In the genomic region with DNA sequence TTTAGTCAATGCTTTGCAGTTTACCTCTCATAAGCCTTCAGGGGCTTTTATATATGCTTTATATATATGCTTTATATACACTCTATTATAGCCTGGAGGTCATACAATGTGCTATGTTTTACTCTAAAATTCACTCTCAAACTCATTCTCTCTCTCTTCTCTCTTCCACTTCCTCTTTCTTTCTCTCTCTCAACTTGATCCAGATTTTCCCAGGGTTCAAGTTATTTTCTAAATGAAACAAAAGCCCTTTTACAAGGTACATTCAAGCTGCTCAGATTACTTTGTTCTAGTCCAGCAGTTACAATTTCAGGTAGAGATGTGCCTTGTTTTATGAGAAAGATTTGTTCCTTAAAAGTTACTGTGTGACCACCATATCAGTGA, we compare ENCODE assay signal across 36 cellular contexts.
"Had no signal": no experiment of that assay in that cellular context is flagged by ENCODE, and none has a peak within 500 bp of the region (broad histone marks: within the 10 kb centered on the region; RNA-seq: fewer than 3 reads in every experiment).

No MANE protein-coding gene starts in this region.

- H3K9me3 ChIP-seq: adrenal gland, body of pancreas, breast epithelium, MG63, Peyer's patch had no signal

- H3K36me3 Mint-ChIP-seq: activated CD8-positive, alpha-beta memory T cell treated with anti-CD3 and anti-CD28 coated beads, Interleukin-2, amount 10 ng/mL, durations not matched to agents 7 days and 5 days; activated naive CD4-positive, alpha-beta T cell treated with anti-CD3 and anti-CD28 coated beads, Interleukin-2, amount 50 U/mL, for 24 hours had no signal

- H3K4me1 ChIP-seq: adrenal gland, body of pancreas, breast epithelium, Peyer's patch had no signal

- H3K4me1 Mint-ChIP-seq: activated CD4-positive, alpha-beta memory T cell treated with anti-CD3 and anti-CD28 coated beads, Interleukin-2, amount 10 ng/mL, durations not matched to agents 7 days and 5 days; activated CD8-positive, alpha-beta memory T cell treated with anti-CD3 and anti-CD28 coated beads, Interleukin-2, amount 10 ng/mL, durations not matched to agents 7 days and 5 days; activated naive CD4-positive, alpha-beta T cell treated with anti-CD3 and anti-CD28 coated beads, Interleukin-2, amount 50 U/mL, for 24 hours had no signal

- DNase-seq: activated CD4-positive, alpha-beta memory T cell treated with anti-CD3 and anti-CD28 coated beads, Interleukin-2, amount 10 ng/mL, durations not matched to agents 7 days and 5 days; activated CD4-positive, alpha-beta T cell treated with anti-CD3 and anti-CD28 coated beads for 4 hours; activated CD8-positive, alpha-beta memory T cell treated with anti-CD3 and anti-CD28 coated beads for 24 hours; activated CD8-positive, alpha-beta memory T cell treated with anti-CD3 and anti-CD28 coated beads, Interleukin-2, amount 10 ng/mL, durations not matched to agents 7 days and 5 days; activated CD8-positive, alpha-beta memory T cell treated with anti-CD3 and anti-CD28 coated beads, Interleukin-2, amount 50 U/mL, for 48 hours; activated gamma-delta T cell; activated naive CD4-positive, alpha-beta T cell treated with Interleukin-2 at 50 U/mL for 16 hours; adrenal gland; body of pancreas; IMR-90; Kasumi-1; KBM-7; MG63; NCI-H1092; NCI-H1417; NCI-H146; NCI-H187; NCI-H2029 treated with DMSO at 0.1 percent for 48 hours; NCI-H2107; NCI-H2171; NCI-H510A; NCI-H526; NCI-H748 treated with DMSO at 0.1 percent for 48 hours; PC-3; Peyer's patch; RPMI8226; SHP77 treated with DMSO at 0.1 percent for 48 hours; SW 1271; T-helper 1 cell; T-helper 2 cell; T-helper 9 cell; WERI-Rb-1 had no signal

- H3K4me3 ChIP-seq: adrenal gland, body of pancreas, breast epithelium, MG63, Peyer's patch had no signal

- H3K4me3 Mint-ChIP-seq: activated CD4-positive, alpha-beta memory T cell treated with anti-CD3 and anti-CD28 coated beads, Interleukin-2, amount 10 ng/mL, durations not matched to agents 7 days and 5 days; activated CD8-positive, alpha-beta memory T cell treated with anti-CD3 and anti-CD28 coated beads, Interleukin-2, amount 10 ng/mL, durations not matched to agents 7 days and 5 days; activated naive CD4-positive, alpha-beta T cell treated with anti-CD3 and anti-CD28 coated beads, Interleukin-2, amount 50 U/mL, for 24 hours had no signal

- H3K36me3 ChIP-seq: adrenal gland, breast epithelium, MG63, Peyer's patch, WERI-Rb-1 had no signal

- FAIRE-seq: astrocyte had no signal

- H3K27ac Mint-ChIP-seq: activated CD4-positive, alpha-beta memory T cell treated with anti-CD3 and anti-CD28 coated beads, Interleukin-2, amount 10 ng/mL, durations not matched to agents 7 days and 5 days; activated CD8-positive, alpha-beta memory T cell treated with anti-CD3 and anti-CD28 coated beads, Interleukin-2, amount 10 ng/mL, durations not matched to agents 7 days and 5 days; activated naive CD4-positive, alpha-beta T cell treated with anti-CD3 and anti-CD28 coated beads, Interleukin-2, amount 50 U/mL, for 24 hours; activated T-helper 2 cell treated with anti-CD3 and anti-CD28 coated beads, Interferon-gamma antibody, Interleukin-2, Interleukin-4, amounts not matched to agents 10 μg/mL and 5 μg/mL and 100 μg/mL, durations not matched to agents 14 hours and 24 hours and 36 hours had no signal

- ATAC-seq: activated CD8-positive, alpha-beta memory T cell treated with anti-CD3 and anti-CD28 coated beads, Interleukin-2, amount 10 ng/mL, durations not matched to agents 7 days and 5 days; body of pancreas; PC-3 had no signal

- H3K27me3 ChIP-seq: adrenal gland, body of pancreas, breast epithelium, MG63, Peyer's patch had no signal

- H3K27ac ChIP-seq: adrenal gland, body of pancreas, breast epithelium, Peyer's patch, WERI-Rb-1 had no signal

- H3K9me3 Mint-ChIP-seq: activated CD4-positive, alpha-beta memory T cell treated with anti-CD3 and anti-CD28 coated beads, Interleukin-2, amount 10 ng/mL, durations not matched to agents 7 days and 5 days; activated naive CD4-positive, alpha-beta T cell treated with anti-CD3 and anti-CD28 coated beads, Interleukin-2, amount 50 U/mL, for 24 hours; activated T-helper 2 cell treated with anti-CD3 and anti-CD28 coated beads, Interferon-gamma antibody, Interleukin-2, Interleukin-4, amounts not matched to agents 10 μg/mL and 5 μg/mL and 100 μg/mL, durations not matched to agents 14 hours and 24 hours and 36 hours had no signal
